Comparison of ENCODE assay signal across 26 cellular contexts in genomic region chr18:27991391-27991790, GRCh38.
"Had no signal": no experiment of that assay in that cellular context is flagged by ENCODE, and none has a peak within 500 bp of the region (broad histone marks: within the 10 kb centered on the region; RNA-seq: fewer than 3 reads in every experiment).

No MANE protein-coding gene starts in this region.

- ATAC-seq: effector memory CD8-positive, alpha-beta T cell; foreskin keratinocyte; left colon; stimulated activated memory B cell treated with anti-CD40 and anti-IgM and Interleukin-4, amounts not matched to agents 10 μg/mL and 1 μg/mL and 100 μg/mL, for 72 hours; stimulated activated naive CD8-positive, alpha-beta T cell treated with anti-CD3 and anti-CD28 coated beads, Interleukin-15, amount 100 ng/mL, for 72 hours had no signal

- H3K27me3 ChIP-seq: foreskin keratinocyte, right atrium auricular region, uterus had no signal

- H3K36me3 Mint-ChIP-seq: activated CD4-positive, alpha-beta memory T cell treated with anti-CD3 and anti-CD28 coated beads for 36 hours; activated naive CD4-positive, alpha-beta T cell treated with anti-CD3 and anti-CD28 coated beads, Interleukin-2, amount 10 ng/mL, durations not matched to agents 7 days and 5 days; stimulated activated memory B cell treated with anti-CD40 and anti-IgM and Interleukin-4, amounts not matched to agents 10 μg/mL and 1 μg/mL and 100 μg/mL, for 72 hours had no signal

- H3K9me3 Mint-ChIP-seq: stimulated activated memory B cell treated with anti-CD40 and anti-IgM and Interleukin-4, amounts not matched to agents 10 μg/mL and 1 μg/mL and 100 μg/mL, for 72 hours; type B pancreatic cell had no signal

- H3K4me3 ChIP-seq: coronary artery, right atrium auricular region, uterus had no signal

- FAIRE-seq: endothelial cell of umbilical vein had no signal

- H3K27ac Mint-ChIP-seq: activated CD4-positive, alpha-beta memory T cell treated with anti-CD3 and anti-CD28 coated beads for 36 hours; activated CD4-positive, alpha-beta T cell treated with anti-CD3 and anti-CD28 coated beads, Interleukin-2, amount 10 ng/mL, durations not matched to agents 24 days and 14 days; activated naive CD4-positive, alpha-beta T cell treated with anti-CD3 and anti-CD28 coated beads, Interleukin-2, amount 10 ng/mL, durations not matched to agents 7 days and 5 days; activated T-cell treated with anti-CD3 and anti-CD28 coated beads, Interleukin-2, amount 50 U/mL, for 24 hours; effector memory CD8-positive, alpha-beta T cell; stimulated activated memory B cell treated with anti-CD40 and anti-IgM and Interleukin-4, amounts not matched to agents 10 μg/mL and 1 μg/mL and 100 μg/mL, for 72 hours; stimulated activated naive CD8-positive, alpha-beta T cell treated with anti-CD3 and anti-CD28 coated beads, Interleukin-15, amount 100 ng/mL, for 72 hours; type B pancreatic cell had no signal

- DNase-seq: activated CD4-positive, alpha-beta memory T cell treated with anti-CD3 and anti-CD28 coated beads for 36 hours; activated CD4-positive, alpha-beta T cell treated with anti-CD3 and anti-CD28 coated beads, Interleukin-2, amount 10 ng/mL, durations not matched to agents 24 days and 14 days; activated CD4-positive, CD25-positive, alpha-beta regulatory T cell treated with anti-CD3 and anti-CD28 coated beads, Interleukin-2, amount 50 U/mL, for 72 hours; activated CD8-positive, alpha-beta memory T cell treated with anti-CD3 and anti-CD28 coated beads, Interleukin-2, amount 50 U/mL, for 4 hours; activated gamma-delta T cell; activated naive CD4-positive, alpha-beta T cell treated with anti-CD3 and anti-CD28 coated beads, Interleukin-2, amount 10 ng/mL, durations not matched to agents 7 days and 5 days; activated T-cell treated with anti-CD3 and anti-CD28 coated beads, Interleukin-2, amount 50 U/mL, for 24 hours; amygdala; cerebellar nuclear complex; effector memory CD8-positive, alpha-beta T cell; foreskin keratinocyte; islet precursor cell; left colon; mammary epithelial cell; occipital lobe; stimulated activated CD4-positive, alpha-beta T cell treated with anti-CD3 and anti-CD28 coated beads, Interleukin-4, amount 100 ng/mL, for 4 hours; stimulated activated CD8-positive, alpha-beta memory T cell treated with anti-CD3 and anti-CD28 coated beads, Interleukin-4, amount 100 ng/mL, for 48 hours; stimulated activated naive CD8-positive, alpha-beta T cell treated with anti-CD3 and anti-CD28 coated beads, Interleukin-15, amount 100 ng/mL, for 72 hours; substantia nigra; T-helper 2 cell; uterus had no signal

- H3K9me3 ChIP-seq: right atrium auricular region, uterus had no signal

- H3K4me1 ChIP-seq: uterus had no signal

- H3K36me3 ChIP-seq: uterus had no signal

- H3K4me3 Mint-ChIP-seq: activated CD4-positive, alpha-beta memory T cell treated with anti-CD3 and anti-CD28 coated beads for 36 hours; activated CD4-positive, alpha-beta T cell treated with anti-CD3 and anti-CD28 coated beads, Interleukin-2, amount 10 ng/mL, durations not matched to agents 24 days and 14 days; activated naive CD4-positive, alpha-beta T cell treated with anti-CD3 and anti-CD28 coated beads, Interleukin-2, amount 10 ng/mL, durations not matched to agents 7 days and 5 days; activated T-cell treated with anti-CD3 and anti-CD28 coated beads, Interleukin-2, amount 50 U/mL, for 24 hours; effector memory CD8-positive, alpha-beta T cell; stimulated activated memory B cell treated with anti-CD40 and anti-IgM and Interleukin-4, amounts not matched to agents 10 μg/mL and 1 μg/mL and 100 μg/mL, for 72 hours; stimulated activated naive CD8-positive, alpha-beta T cell treated with anti-CD3 and anti-CD28 coated beads, Interleukin-15, amount 100 ng/mL, for 72 hours; type B pancreatic cell had no signal

- H3K27me3 Mint-ChIP-seq: activated CD4-positive, alpha-beta memory T cell treated with anti-CD3 and anti-CD28 coated beads for 36 hours; activated CD4-positive, alpha-beta T cell treated with anti-CD3 and anti-CD28 coated beads, Interleukin-2, amount 10 ng/mL, durations not matched to agents 24 days and 14 days; activated naive CD4-positive, alpha-beta T cell treated with anti-CD3 and anti-CD28 coated beads, Interleukin-2, amount 10 ng/mL, durations not matched to agents 7 days and 5 days; activated T-cell treated with anti-CD3 and anti-CD28 coated beads, Interleukin-2, amount 50 U/mL, for 24 hours; effector memory CD8-positive, alpha-beta T cell; stimulated activated memory B cell treated with anti-CD40 and anti-IgM and Interleukin-4, amounts not matched to agents 10 μg/mL and 1 μg/mL and 100 μg/mL, for 72 hours; stimulated activated naive CD8-positive, alpha-beta T cell treated with anti-CD3 and anti-CD28 coated beads, Interleukin-15, amount 100 ng/mL, for 72 hours; type B pancreatic cell had no signal

- H3K27ac ChIP-seq: coronary artery, foreskin keratinocyte, right atrium auricular region, uterus had no signal

- H3K4me1 Mint-ChIP-seq: activated CD4-positive, alpha-beta T cell treated with anti-CD3 and anti-CD28 coated beads, Interleukin-2, amount 10 ng/mL, durations not matched to agents 24 days and 14 days; activated naive CD4-positive, alpha-beta T cell treated with anti-CD3 and anti-CD28 coated beads, Interleukin-2, amount 10 ng/mL, durations not matched to agents 7 days and 5 days; stimulated activated memory B cell treated with anti-CD40 and anti-IgM and Interleukin-4, amounts not matched to agents 10 μg/mL and 1 μg/mL and 100 μg/mL, for 72 hours; stimulated activated naive CD8-positive, alpha-beta T cell treated with anti-CD3 and anti-CD28 coated beads, Interleukin-15, amount 100 ng/mL, for 72 hours had no signal
